In genomic region chr12:94644141-94644575, GRCh38 we compare ENCODE assay signal across 9 cellular contexts. TPM values are rescaled to one million over a fixed set of nuclear protein-coding genes. Genes with fewer than 3 reads are reported as not detected.
DNase-seq lines count a peak whose midpoint lies in the region; ATAC-seq, FAIRE-seq and TF ChIP-seq lines count a peak whose summit lies in the region.
"Had no signal": no experiment of that assay in that cellular context is flagged by ENCODE, and none has a peak within 500 bp of the region (broad histone marks: within the 10 kb centered on the region; RNA-seq: fewer than 3 reads in every experiment).

No MANE protein-coding gene starts in this region.

- peaks cover 43% of the 10 kb centered on the region for H3K4me1 ChIP-seq in endothelial cell of umbilical vein (ENCODE audit: control insufficient read depth, extremely low read depth, insufficient read depth, low read length)
- H3K4me1 ChIP-seq in psoas muscle, result peaks cover 58% of the 10 kb centered on the region
- H3K4me1 ChIP-seq in endodermal cell (ENCODE audit: control insufficient read depth, insufficient read depth, low read length), result no peaks in the 10 kb centered on the region

- no peaks in the 10 kb centered on the region for H4K20me1 ChIP-seq in endothelial cell of umbilical vein (replicated peaks; ENCODE audit: control insufficient read depth, extremely low read depth, insufficient read depth, low read length)

- no peaks in the 10 kb centered on the region for H3K36me3 Mint-ChIP-seq in activated naive CD4-positive, alpha-beta T cell treated with anti-CD3 and anti-CD28 coated beads, Interleukin-2, amount 10 ng/mL, durations not matched to agents 7 days and 5 days
- no peaks in the 10 kb centered on the region for H3K36me3 Mint-ChIP-seq in endodermal cell (ENCODE audit: low read depth)
- H3K36me3 Mint-ChIP-seq: CD4-positive, CD25-positive, alpha-beta regulatory T cell had no signal

- peak overlapping the region; percentile 5 for H2AFZ ChIP-seq in endothelial cell of umbilical vein (ENCODE audit: low read depth, low read length)

- peak overlapping the region; percentile 79 for H3K27ac ChIP-seq in endothelial cell of umbilical vein (ENCODE audit: insufficient read depth, low read depth, low read length)
- H3K27ac ChIP-seq in psoas muscle, result peak overlapping the region; percentile 98
- H3K27ac ChIP-seq in endodermal cell (ENCODE audit: low read depth, low read length), result no peak overlapping the region

- H3K27me3 ChIP-seq in endothelial cell of umbilical vein (ENCODE audit: control insufficient read depth in 2 of 2, insufficient read depth in 2 of 2, low read length in 2 of 2), result no peaks in the 10 kb centered on the region
- H3K27me3 ChIP-seq in psoas muscle (ENCODE audit: insufficient read depth in 3 of 3, low read length in 2 of 3), result no peaks in the 10 kb centered on the region
- peaks cover 18% of the 10 kb centered on the region for H3K27me3 ChIP-seq in endodermal cell (ENCODE audit: control insufficient read depth, insufficient read depth, low read length, poor library complexity, severe bottlenecking)

- CTCF ChIA-PET in activated naive CD4-positive, alpha-beta T cell treated with anti-CD3 and anti-CD28 coated beads, Interleukin-2, amount 10 ng/mL, durations not matched to agents 7 days and 5 days (lab: Charles Lee), result no interaction called here
- CTCF ChIA-PET in endothelial cell of umbilical vein (lab: Charles Lee), result interaction anchor here (0.6 to 1.2 kb wide), 6 partner anchors 21 to 119 kb away, joined by 3 to 4 read pairs (median 3); no protein-coding TSS in a partner anchor

- no peaks in the 10 kb centered on the region for H3K9me1 ChIP-seq in endothelial cell of umbilical vein (replicated peaks; ENCODE audit: control insufficient read depth, extremely low read depth, insufficient read depth, low read length)

- TF ChIP-seq POLR2A in endothelial cell of umbilical vein (IDR thresholded peaks at IDR 0.05; ENCODE audit: low read depth, low read length), result no peak

- no peak for TF ChIP-seq CTCF in endothelial cell of umbilical vein (IDR thresholded peaks at IDR 0.05; ENCODE audit: extremely low read depth in 1 of 2, insufficient read depth in 1 of 2, low read depth in 1 of 2, low read length in 2 of 2)
- no peak for TF ChIP-seq CTCF in psoas muscle (IDR thresholded peaks at IDR 0.05)
- no peak for TF ChIP-seq CTCF in endodermal cell (conservative IDR thresholded peaks at IDR 0.05)

- peaks cover 69% of the 10 kb centered on the region for H3K79me2 ChIP-seq in endothelial cell of umbilical vein (ENCODE audit: control insufficient read depth, insufficient read depth, low read length)

- peak overlapping the region; percentile 59 for H3K4me2 ChIP-seq in endothelial cell of umbilical vein (ENCODE audit: insufficient read depth, low read length)

- H3K9ac ChIP-seq in endothelial cell of umbilical vein (replicated peaks; ENCODE audit: extremely low read depth, insufficient read depth, low read length) (peak overlapping the region; percentile 76), endodermal cell (ENCODE audit: extremely low read depth, low read length, poor library complexity, severe bottlenecking) (no peak overlapping the region)

- H3K27ac Mint-ChIP-seq in activated naive CD4-positive, alpha-beta T cell treated with anti-CD3 and anti-CD28 coated beads, Interleukin-2, amount 10 ng/mL, durations not matched to agents 7 days and 5 days, result no peak overlapping the region
- H3K27ac Mint-ChIP-seq in endodermal cell, result no peak overlapping the region
- H3K27ac Mint-ChIP-seq: CD4-positive, CD25-positive, alpha-beta regulatory T cell had no signal

- H3K36me3 ChIP-seq in endothelial cell of umbilical vein (ENCODE audit: control insufficient read depth in 2 of 2, extremely low read depth in 1 of 2, insufficient read depth in 2 of 2, low read length in 2 of 2), result peaks cover 0 to 12% of the 10 kb centered on the region in 2 experiments
- H3K36me3 ChIP-seq in psoas muscle (ENCODE audit: insufficient read depth in 1 of 2, low read depth in 1 of 2), result no peaks in the 10 kb centered on the region
- H3K36me3 ChIP-seq in endodermal cell (ENCODE audit: control insufficient read depth, insufficient read depth, low read length), result no peaks in the 10 kb centered on the region

- DNase-seq in activated naive CD4-positive, alpha-beta T cell treated with anti-CD3 and anti-CD28 coated beads, Interleukin-2, amount 10 ng/mL, durations not matched to agents 7 days and 5 days, result peak; percentile 34
- no peak for DNase-seq in activated naive CD4-positive, alpha-beta T cell treated with anti-CD3 and anti-CD28 coated beads, Interleukin-2, amount 50 U/mL, for 16 hours
- peak; percentile 41 for DNase-seq in NCI-H226
- peak; percentile 83 for DNase-seq in endothelial cell of umbilical vein (ENCODE audit: low read depth, low spot score)
- DNase-seq in psoas muscle, result peak; percentile 31 to 58
- DNase-seq in Kasumi-1 (lab: John Stamatoyannopoulos, UW), result no peak
- DNase-seq in NCI-H2227 (lab: John Stamatoyannopoulos, UW; ENCODE audit: unreplicated experiment), result no peak
- DNase-seq in endodermal cell, result no peak

- intact Hi-C loops in endothelial cell of umbilical vein (cut with micrococcal nuclease) (loop anchor here (1.0 to 5.0 kb wide), 5 partner anchors 22 to 338 kb away; no protein-coding TSS in a partner anchor), psoas muscle (cut with DNase I) (loop anchor here in 1 of 2 donors (2.0 kb wide), 1 partner anchor 27 kb away; no protein-coding TSS in a partner anchor)

- peak; percentile 92 for FAIRE-seq in endothelial cell of umbilical vein (lab: Jason Lieb, UNC)

- POLR2A ChIA-PET in endothelial cell of umbilical vein (lab: Charles Lee), result no interaction called here

- BruUV-seq in endothelial cell of umbilical vein (replicated peaks; lab: Mats Ljungman, UMichigan), result TSS peak; percentile 3

- WGBS in psoas muscle, 3 donors, result 22 to 42% (median 24%) methylated on average over 9 of the region's 9 CpGs
- WGBS in endodermal cell (ENCODE audit: insufficient coverage in 1 of 2, insufficient read length in 1 of 2), 2 experiments, result 95 to 96% methylated on average over 9 of the region's 9 CpGs

- dilution Hi-C loops in endothelial cell of umbilical vein (cut with MboI; ENCODE audit: extremely low pct_ligation_motif_present, low sequenced_read_pairs), result no loop called here

- peak; percentile 43 to 60 (median 53) for ATAC-seq in psoas muscle

- peak overlapping the region; percentile 3 for H3K4me3 Mint-ChIP-seq in activated naive CD4-positive, alpha-beta T cell treated with anti-CD3 and anti-CD28 coated beads, Interleukin-2, amount 10 ng/mL, durations not matched to agents 7 days and 5 days
- H3K4me3 Mint-ChIP-seq in endodermal cell, result no peak overlapping the region
- H3K4me3 Mint-ChIP-seq: CD4-positive, CD25-positive, alpha-beta regulatory T cell had no signal

- no peaks in the 10 kb centered on the region for H3K9me3 ChIP-seq in endothelial cell of umbilical vein (replicated peaks; ENCODE audit: control insufficient read depth, insufficient read depth, low read length)
- H3K9me3 ChIP-seq in psoas muscle, result no peaks in the 10 kb centered on the region
- H3K9me3 ChIP-seq in endodermal cell (ENCODE audit: control insufficient read depth, low read length), result no peaks in the 10 kb centered on the region

- H3K27me3 Mint-ChIP-seq in activated naive CD4-positive, alpha-beta T cell treated with anti-CD3 and anti-CD28 coated beads, Interleukin-2, amount 10 ng/mL, durations not matched to agents 7 days and 5 days, result peaks cover 69% of the 10 kb centered on the region
- peaks cover 22% of the 10 kb centered on the region for H3K27me3 Mint-ChIP-seq in endodermal cell (ENCODE audit: insufficient read depth)

- peak overlapping the region in 1 of 3 experiments; percentile 34 for H3K4me3 ChIP-seq in endothelial cell of umbilical vein (replicated peaks in 1 of 3; ENCODE audit: insufficient read depth in 1 of 3, low read depth in 1 of 3, low read length in 3 of 3)
- peak overlapping the region; percentile 48 for H3K4me3 ChIP-seq in psoas muscle
- H3K4me3 ChIP-seq in endodermal cell (ENCODE audit: low read length), result no peak overlapping the region

- no peaks in the 10 kb centered on the region for H3K9me3 Mint-ChIP-seq in activated naive CD4-positive, alpha-beta T cell treated with anti-CD3 and anti-CD28 coated beads, Interleukin-2, amount 10 ng/mL, durations not matched to agents 7 days and 5 days
- no peaks in the 10 kb centered on the region for H3K9me3 Mint-ChIP-seq in endodermal cell

- H3K4me1 Mint-ChIP-seq in activated naive CD4-positive, alpha-beta T cell treated with anti-CD3 and anti-CD28 coated beads, Interleukin-2, amount 10 ng/mL, durations not matched to agents 7 days and 5 days, result peaks cover 32% of the 10 kb centered on the region
- peaks cover 12% of the 10 kb centered on the region for H3K4me1 Mint-ChIP-seq in endodermal cell

TF ChIP-seq in endothelial cell of umbilical vein, 7 proteins besides CTCF, POLR2A, EP300 and RAD21:
- TF ChIP-seq FOS (IDR thresholded peaks at IDR 0.05; ENCODE audit: borderline replicate concordance, insufficient read depth, low read length) (peak; percentile 92), MYC (IDR thresholded peaks at IDR 0.05; ENCODE audit: low read depth, low read length) (no peak), POLR2AphosphoS5 (IDR thresholded peaks at IDR 0.05; ENCODE audit: insufficient read depth, low read depth, low read length) (peak; percentile 38), MAX (IDR thresholded peaks at IDR 0.05; ENCODE audit: insufficient read depth, insufficient read length) (no peak), GATA2 (IDR thresholded peaks at IDR 0.05; ENCODE audit: insufficient read depth, insufficient read length, low read depth, low read length) (no peak), EZH2 (IDR thresholded peaks at IDR 0.05; ENCODE audit: borderline replicate concordance, low read depth, low read length, severe bottlenecking) (no peak), JUN (IDR thresholded peaks at IDR 0.05; ENCODE audit: borderline replicate concordance, insufficient read depth, insufficient read length, low read depth) (peak; percentile 76)

RNA-seq across cellular contexts. Expression of gene TMCC3, which starts 6.2 kb away (rescaled TPM):
- total RNA-seq in endothelial cell of umbilical vein (30.4 and 45.7 TPM in 2 replicates), psoas muscle (10 to 100 TPM; 18.2 to 61.6 (median 28.0) TPM), endodermal cell (1 to 10 TPM; 2.5 to 4.2 TPM)
- polyA plus RNA-seq in endothelial cell of umbilical vein (9.1 and 13.5 TPM in 2 replicates), psoas muscle (10 to 100 TPM; 10.6 to 32.6 (median 10.8) TPM)
- polyA plus RNA-seq in endothelial cell of umbilical vein (2011; cell fraction: cytosol; rRNA removed), result 13.1 and 13.2 TPM in 2 replicates
- 14.3 and 15.6 TPM in 2 replicates for polyA plus RNA-seq in endothelial cell of umbilical vein (2011; cell fraction: nucleus; rRNA removed)
- 14.4 and 16.0 TPM in 2 replicates for polyA plus RNA-seq in endothelial cell of umbilical vein (2012)
- polyA minus RNA-seq in endothelial cell of umbilical vein, result 24.6 and 29.7 TPM in 2 replicates
- polyA minus RNA-seq in endothelial cell of umbilical vein (2011; cell fraction: cytosol; rRNA and poly(A)+ RNA removed), result not detected
- 20.1 and 21.7 TPM in 2 replicates for polyA minus RNA-seq in endothelial cell of umbilical vein (2011; cell fraction: nucleus; rRNA and poly(A)+ RNA removed)
- polyA plus RNA-seq in endodermal cell (2013, experiment 1 of 2), result 2.8 TPM
- 3.2 TPM for polyA plus RNA-seq in endodermal cell (2013, experiment 2 of 2)

Comparison
In these comparisons a context has a peak if more than half of its experiments do, and no peak if none do; other contexts are left out.
1. DNase-seq: peak in activated naive CD4-positive, alpha-beta T cell treated with anti-CD3 and anti-CD28 coated beads, Interleukin-2, amount 10 ng/mL, durations not matched to agents 7 days and 5 days (single experiment), NCI-H226 (single experiment), endothelial cell of umbilical vein (single experiment) and psoas muscle (2 of 2); none in activated naive CD4-positive, alpha-beta T cell treated with anti-CD3 and anti-CD28 coated beads, Interleukin-2, amount 50 U/mL, for 16 hours (single experiment), Kasumi-1 (0 of 2), NCI-H2227 (single experiment) and endodermal cell (single experiment).